In the genomic region with DNA sequence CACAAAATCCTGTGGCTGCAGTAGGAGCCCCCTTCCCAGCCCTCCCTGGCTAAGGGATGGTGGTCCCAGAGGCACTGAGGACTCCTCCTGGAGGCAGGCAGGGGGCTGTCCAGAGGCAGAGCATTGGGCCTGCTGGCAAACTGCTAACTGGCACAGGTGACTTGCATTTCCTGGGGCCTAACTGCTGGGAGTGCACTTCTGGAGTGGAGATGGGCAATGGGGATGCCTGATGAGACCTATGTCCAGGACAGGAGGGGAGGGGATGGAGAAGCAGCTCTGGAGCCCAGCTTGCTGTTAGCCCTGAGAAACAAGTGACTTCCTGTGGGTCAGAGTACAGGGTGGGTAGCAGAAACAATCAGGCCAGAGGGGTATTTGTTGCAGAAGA, we compare ENCODE assay signal across 1 cellular context.
TF ChIP-seq lines count a peak whose summit lies in the region.

No MANE protein-coding gene starts in this region.

TF ChIP-seq in SK-N-SH, 30 proteins besides CTCF, POLR2A, EP300 and RAD21 (continued from another document):
- TF ChIP-seq REST (IDR thresholded peaks at IDR 0.05; ENCODE audit: low read depth, low read length), result no peak
- no peak for TF ChIP-seq TCF12 (IDR thresholded peaks at IDR 0.05)
- TF ChIP-seq MEF2A (IDR thresholded peaks at IDR 0.05; ENCODE audit: borderline replicate concordance, low read depth), result no peak
- TF ChIP-seq SIN3A (IDR thresholded peaks at IDR 0.05; ENCODE audit: borderline replicate concordance, low read depth, low read length), result no peak
- TF ChIP-seq YY1 (IDR thresholded peaks at IDR 0.05; ENCODE audit: low read depth), result no peak
- TF ChIP-seq FOSL2 (IDR thresholded peaks at IDR 0.05; ENCODE audit: borderline replicate concordance, low read depth), result no peak
- no peak for TF ChIP-seq SMC3 (IDR thresholded peaks at IDR 0.05; ENCODE audit: low read depth, low read length)
